ENCODE assay signal across 2 cellular contexts in the genomic region with DNA sequence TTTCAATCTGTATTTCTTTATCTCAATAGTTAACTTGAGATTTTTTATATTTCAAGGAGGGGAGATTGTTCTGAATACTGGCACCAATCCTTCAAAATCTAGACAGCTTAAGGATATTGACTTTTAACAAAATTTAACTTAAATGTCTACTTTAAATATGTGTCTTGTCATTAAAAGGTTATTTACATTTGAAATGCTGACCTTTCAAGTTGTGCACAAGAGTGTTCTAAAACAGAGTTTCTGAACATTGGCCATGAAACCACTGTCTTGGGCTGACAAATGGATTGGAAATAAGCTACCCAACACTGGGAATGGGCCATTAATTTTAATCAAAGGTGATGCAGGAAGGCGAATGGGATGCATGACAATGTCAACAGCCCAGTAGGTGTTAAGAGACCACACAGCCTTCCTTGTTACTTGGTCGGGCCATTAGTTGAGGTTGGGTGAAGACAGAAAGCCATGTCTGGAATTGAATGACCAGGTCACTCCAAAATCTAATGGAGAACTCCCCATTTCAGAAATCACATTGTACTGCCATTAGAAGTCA.
TF ChIP-seq lines count a peak whose summit lies in the region.

No MANE protein-coding gene starts in this region.

TF ChIP-seq in GM23338, 12 proteins besides CTCF, POLR2A, EP300 and RAD21:
- TF ChIP-seq, protein P1, sequence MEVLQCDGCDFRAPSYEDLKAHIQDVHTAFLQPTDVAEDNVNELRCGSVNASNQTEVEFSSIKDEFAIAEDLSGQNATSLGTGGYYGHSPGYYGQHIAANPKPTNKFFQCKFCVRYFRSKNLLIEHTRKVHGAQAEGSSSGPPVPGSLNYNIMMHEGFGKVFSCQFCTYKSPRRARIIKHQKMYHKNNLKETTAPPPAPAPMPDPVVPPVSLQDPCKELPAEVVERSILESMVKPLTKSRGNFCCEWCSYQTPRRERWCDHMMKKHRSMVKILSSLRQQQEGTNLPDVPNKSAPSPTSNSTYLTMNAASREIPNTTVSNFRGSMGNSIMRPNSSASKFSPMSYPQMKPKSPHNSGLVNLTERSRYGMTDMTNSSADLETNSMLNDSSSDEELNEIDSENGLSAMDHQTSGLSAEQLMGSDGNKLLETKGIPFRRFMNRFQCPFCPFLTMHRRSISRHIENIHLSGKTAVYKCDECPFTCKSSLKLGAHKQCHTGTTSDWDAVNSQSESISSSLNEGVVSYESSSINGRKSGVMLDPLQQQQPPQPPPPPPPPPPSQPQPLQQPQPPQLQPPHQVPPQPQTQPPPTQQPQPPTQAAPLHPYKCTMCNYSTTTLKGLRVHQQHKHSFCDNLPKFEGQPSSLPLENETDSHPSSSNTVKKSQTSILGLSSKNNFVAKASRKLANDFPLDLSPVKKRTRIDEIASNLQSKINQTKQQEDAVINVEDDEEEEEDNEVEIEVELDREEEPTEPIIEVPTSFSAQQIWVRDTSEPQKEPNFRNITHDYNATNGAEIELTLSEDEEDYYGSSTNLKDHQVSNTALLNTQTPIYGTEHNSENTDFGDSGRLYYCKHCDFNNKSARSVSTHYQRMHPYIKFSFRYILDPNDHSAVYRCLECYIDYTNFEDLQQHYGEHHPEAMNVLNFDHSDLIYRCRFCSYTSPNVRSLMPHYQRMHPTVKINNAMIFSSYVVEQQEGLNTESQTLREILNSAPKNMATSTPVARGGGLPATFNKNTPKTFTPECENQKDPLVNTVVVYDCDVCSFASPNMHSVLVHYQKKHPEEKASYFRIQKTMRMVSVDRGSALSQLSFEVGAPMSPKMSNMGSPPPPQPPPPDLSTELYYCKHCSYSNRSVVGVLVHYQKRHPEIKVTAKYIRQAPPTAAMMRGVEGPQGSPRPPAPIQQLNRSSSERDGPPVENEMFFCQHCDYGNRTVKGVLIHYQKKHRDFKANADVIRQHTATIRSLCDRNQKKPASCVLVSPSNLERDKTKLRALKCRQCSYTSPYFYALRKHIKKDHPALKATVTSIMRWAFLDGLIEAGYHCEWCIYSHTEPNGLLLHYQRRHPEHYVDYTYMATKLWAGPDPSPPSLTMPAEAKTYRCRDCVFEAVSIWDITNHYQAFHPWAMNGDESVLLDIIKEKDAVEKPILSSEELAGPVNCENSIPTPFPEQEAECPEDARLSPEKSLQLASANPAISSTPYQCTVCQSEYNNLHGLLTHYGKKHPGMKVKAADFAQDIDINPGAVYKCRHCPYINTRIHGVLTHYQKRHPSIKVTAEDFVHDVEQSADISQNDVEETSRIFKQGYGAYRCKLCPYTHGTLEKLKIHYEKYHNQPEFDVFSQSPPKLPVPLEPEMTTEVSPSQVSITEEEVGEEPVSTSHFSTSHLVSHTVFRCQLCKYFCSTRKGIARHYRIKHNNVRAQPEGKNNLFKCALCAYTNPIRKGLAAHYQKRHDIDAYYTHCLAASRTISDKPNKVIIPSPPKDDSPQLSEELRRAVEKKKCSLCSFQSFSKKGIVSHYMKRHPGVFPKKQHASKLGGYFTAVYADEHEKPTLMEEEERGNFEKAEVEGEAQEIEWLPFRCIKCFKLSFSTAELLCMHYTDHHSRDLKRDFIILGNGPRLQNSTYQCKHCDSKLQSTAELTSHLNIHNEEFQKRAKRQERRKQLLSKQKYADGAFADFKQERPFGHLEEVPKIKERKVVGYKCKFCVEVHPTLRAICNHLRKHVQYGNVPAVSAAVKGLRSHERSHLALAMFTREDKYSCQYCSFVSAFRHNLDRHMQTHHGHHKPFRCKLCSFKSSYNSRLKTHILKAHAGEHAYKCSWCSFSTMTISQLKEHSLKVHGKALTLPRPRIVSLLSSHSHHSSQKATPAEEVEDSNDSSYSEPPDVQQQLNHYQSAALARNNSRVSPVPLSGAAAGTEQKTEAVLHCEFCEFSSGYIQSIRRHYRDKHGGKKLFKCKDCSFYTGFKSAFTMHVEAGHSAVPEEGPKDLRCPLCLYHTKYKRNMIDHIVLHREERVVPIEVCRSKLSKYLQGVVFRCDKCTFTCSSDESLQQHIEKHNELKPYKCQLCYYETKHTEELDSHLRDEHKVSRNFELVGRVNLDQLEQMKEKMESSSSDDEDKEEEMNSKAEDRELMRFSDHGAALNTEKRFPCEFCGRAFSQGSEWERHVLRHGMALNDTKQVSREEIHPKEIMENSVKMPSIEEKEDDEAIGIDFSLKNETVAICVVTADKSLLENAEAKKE (CRISPR knock-in tag; IDR thresholded peaks at IDR 0.05) = 0 out of 2 replicates have a peak, but pooled peaks have one; percentile 10
- TF ChIP-seq NANOG (IDR thresholded peaks at IDR 0.05; ENCODE audit: borderline replicate concordance) = no peak

TF ChIP-seq in H1, 55 proteins besides CTCF, POLR2A, EP300 and RAD21:
- no peak for TF ChIP-seq CTBP2 (IDR thresholded peaks at IDR 0.05; ENCODE audit: borderline replicate concordance, insufficient read depth, insufficient read length, low read length)
- no peak for TF ChIP-seq NRF1 (IDR thresholded peaks at IDR 0.05; ENCODE audit: low read depth, low read length)
- no peak for TF ChIP-seq RFX5 (IDR thresholded peaks at IDR 0.05; ENCODE audit: borderline replicate concordance, low read depth, low read length)
- no peak for TF ChIP-seq HDAC6 (IDR thresholded peaks at IDR 0.05; ENCODE audit: low read depth, low read length)
- TF ChIP-seq SP2 (IDR thresholded peaks at IDR 0.05; ENCODE audit: low read length) = no peak
- peak; percentile 24; the same call in 1 of the 2 replicates for TF ChIP-seq MAFK (IDR thresholded peaks at IDR 0.05; ENCODE audit: low read depth, low read length)
- no peak for TF ChIP-seq CBX8 (IDR thresholded peaks at IDR 0.05; ENCODE audit: borderline replicate concordance, low read depth, low read length)
- TF ChIP-seq, protein P2, sequence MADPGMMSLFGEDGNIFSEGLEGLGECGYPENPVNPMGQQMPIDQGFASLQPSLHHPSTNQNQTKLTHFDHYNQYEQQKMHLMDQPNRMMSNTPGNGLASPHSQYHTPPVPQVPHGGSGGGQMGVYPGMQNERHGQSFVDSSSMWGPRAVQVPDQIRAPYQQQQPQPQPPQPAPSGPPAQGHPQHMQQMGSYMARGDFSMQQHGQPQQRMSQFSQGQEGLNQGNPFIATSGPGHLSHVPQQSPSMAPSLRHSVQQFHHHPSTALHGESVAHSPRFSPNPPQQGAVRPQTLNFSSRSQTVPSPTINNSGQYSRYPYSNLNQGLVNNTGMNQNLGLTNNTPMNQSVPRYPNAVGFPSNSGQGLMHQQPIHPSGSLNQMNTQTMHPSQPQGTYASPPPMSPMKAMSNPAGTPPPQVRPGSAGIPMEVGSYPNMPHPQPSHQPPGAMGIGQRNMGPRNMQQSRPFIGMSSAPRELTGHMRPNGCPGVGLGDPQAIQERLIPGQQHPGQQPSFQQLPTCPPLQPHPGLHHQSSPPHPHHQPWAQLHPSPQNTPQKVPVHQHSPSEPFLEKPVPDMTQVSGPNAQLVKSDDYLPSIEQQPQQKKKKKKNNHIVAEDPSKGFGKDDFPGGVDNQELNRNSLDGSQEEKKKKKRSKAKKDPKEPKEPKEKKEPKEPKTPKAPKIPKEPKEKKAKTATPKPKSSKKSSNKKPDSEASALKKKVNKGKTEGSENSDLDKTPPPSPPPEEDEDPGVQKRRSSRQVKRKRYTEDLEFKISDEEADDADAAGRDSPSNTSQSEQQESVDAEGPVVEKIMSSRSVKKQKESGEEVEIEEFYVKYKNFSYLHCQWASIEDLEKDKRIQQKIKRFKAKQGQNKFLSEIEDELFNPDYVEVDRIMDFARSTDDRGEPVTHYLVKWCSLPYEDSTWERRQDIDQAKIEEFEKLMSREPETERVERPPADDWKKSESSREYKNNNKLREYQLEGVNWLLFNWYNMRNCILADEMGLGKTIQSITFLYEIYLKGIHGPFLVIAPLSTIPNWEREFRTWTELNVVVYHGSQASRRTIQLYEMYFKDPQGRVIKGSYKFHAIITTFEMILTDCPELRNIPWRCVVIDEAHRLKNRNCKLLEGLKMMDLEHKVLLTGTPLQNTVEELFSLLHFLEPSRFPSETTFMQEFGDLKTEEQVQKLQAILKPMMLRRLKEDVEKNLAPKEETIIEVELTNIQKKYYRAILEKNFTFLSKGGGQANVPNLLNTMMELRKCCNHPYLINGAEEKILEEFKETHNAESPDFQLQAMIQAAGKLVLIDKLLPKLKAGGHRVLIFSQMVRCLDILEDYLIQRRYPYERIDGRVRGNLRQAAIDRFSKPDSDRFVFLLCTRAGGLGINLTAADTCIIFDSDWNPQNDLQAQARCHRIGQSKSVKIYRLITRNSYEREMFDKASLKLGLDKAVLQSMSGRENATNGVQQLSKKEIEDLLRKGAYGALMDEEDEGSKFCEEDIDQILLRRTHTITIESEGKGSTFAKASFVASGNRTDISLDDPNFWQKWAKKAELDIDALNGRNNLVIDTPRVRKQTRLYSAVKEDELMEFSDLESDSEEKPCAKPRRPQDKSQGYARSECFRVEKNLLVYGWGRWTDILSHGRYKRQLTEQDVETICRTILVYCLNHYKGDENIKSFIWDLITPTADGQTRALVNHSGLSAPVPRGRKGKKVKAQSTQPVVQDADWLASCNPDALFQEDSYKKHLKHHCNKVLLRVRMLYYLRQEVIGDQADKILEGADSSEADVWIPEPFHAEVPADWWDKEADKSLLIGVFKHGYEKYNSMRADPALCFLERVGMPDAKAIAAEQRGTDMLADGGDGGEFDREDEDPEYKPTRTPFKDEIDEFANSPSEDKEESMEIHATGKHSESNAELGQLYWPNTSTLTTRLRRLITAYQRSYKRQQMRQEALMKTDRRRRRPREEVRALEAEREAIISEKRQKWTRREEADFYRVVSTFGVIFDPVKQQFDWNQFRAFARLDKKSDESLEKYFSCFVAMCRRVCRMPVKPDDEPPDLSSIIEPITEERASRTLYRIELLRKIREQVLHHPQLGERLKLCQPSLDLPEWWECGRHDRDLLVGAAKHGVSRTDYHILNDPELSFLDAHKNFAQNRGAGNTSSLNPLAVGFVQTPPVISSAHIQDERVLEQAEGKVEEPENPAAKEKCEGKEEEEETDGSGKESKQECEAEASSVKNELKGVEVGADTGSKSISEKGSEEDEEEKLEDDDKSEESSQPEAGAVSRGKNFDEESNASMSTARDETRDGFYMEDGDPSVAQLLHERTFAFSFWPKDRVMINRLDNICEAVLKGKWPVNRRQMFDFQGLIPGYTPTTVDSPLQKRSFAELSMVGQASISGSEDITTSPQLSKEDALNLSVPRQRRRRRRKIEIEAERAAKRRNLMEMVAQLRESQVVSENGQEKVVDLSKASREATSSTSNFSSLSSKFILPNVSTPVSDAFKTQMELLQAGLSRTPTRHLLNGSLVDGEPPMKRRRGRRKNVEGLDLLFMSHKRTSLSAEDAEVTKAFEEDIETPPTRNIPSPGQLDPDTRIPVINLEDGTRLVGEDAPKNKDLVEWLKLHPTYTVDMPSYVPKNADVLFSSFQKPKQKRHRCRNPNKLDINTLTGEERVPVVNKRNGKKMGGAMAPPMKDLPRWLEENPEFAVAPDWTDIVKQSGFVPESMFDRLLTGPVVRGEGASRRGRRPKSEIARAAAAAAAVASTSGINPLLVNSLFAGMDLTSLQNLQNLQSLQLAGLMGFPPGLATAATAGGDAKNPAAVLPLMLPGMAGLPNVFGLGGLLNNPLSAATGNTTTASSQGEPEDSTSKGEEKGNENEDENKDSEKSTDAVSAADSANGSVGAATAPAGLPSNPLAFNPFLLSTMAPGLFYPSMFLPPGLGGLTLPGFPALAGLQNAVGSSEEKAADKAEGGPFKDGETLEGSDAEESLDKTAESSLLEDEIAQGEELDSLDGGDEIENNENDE (IDR thresholded peaks at IDR 0.05; ENCODE audit: insufficient replicate concordance, low read length) = no peak
